In genomic region chr7:24896031-24896433, GRCh38 we compare ENCODE assay signal across 11 cellular contexts.
DNase-seq lines count a peak whose midpoint lies in the region; ATAC-seq and TF ChIP-seq lines count a peak whose summit lies in the region.
"Had no signal": no experiment of that assay in that cellular context is flagged by ENCODE, and none has a peak within 500 bp of the region (broad histone marks: within the 10 kb centered on the region; RNA-seq: fewer than 3 reads in every experiment).

No MANE protein-coding gene starts in this region.

- no peak overlapping the region for H3K27ac ChIP-seq in colonic mucosa
- H3K27ac ChIP-seq: uterus had no signal

- intact Hi-C loops in Calu3 (cut with micrococcal nuclease; ENCODE audit: unreplicated experiment) = no loop called here
- intact Hi-C loops in activated T-helper 1 cell treated with anti-CD3 and anti-CD28 coated beads, Interleukin-12 subunit alpha, Interleukin-12 subunit beta, Interleukin-2, Interleukin-4 antibody, amounts not matched to agents 30 ng/mL and 10 ng/mL and 1 ng/mL, durations not matched to agents 14 hours and 24 hours and 36 hours (cut with micrococcal nuclease) = no loop called here
- intact Hi-C loops in colonic mucosa (cut with DNase I) = no loop called here

- no peaks in the 10 kb centered on the region for H3K27me3 ChIP-seq in colonic mucosa
- H3K27me3 ChIP-seq: uterus had no signal

- TF ChIP-seq CTCF in Calu3 (IDR thresholded peaks at IDR 0.05; ENCODE audit: unreplicated experiment) = peak; percentile 29
- no peak for TF ChIP-seq CTCF in progenitor cell of endocrine pancreas (IDR thresholded peaks at IDR 0.05; ENCODE audit: unreplicated experiment)
- TF ChIP-seq CTCF in colonic mucosa (IDR thresholded peaks at IDR 0.05) = no peak

- H3K4me1 ChIP-seq in colonic mucosa = no peaks in the 10 kb centered on the region
- H3K4me1 ChIP-seq: uterus had no signal

- no peak overlapping the region for H3K4me3 ChIP-seq in colonic mucosa
- H3K4me3 ChIP-seq: uterus had no signal

- H3K4me1 Mint-ChIP-seq in Calu3 (ENCODE audit: low read depth, unreplicated experiment) (peaks cover 29% of the 10 kb centered on the region), progenitor cell of endocrine pancreas (ENCODE audit: low read depth) (peaks cover 6% of the 10 kb centered on the region)
- H3K4me1 Mint-ChIP-seq in activated T-helper 1 cell treated with anti-CD3 and anti-CD28 coated beads, Interleukin-12 subunit alpha, Interleukin-12 subunit beta, Interleukin-2, Interleukin-4 antibody, amounts not matched to agents 30 ng/mL and 10 ng/mL and 1 ng/mL, durations not matched to agents 14 hours and 24 hours and 36 hours (ENCODE audit: low read depth) = peaks cover 74% of the 10 kb centered on the region

- no peak overlapping the region for H3K9ac ChIP-seq in colonic mucosa (ENCODE audit: low read depth in 2 of 2, low read length in 2 of 2)

- H3K27ac Mint-ChIP-seq in Calu3 (ENCODE audit: unreplicated experiment) (no peak overlapping the region), progenitor cell of endocrine pancreas (no peak overlapping the region)
- peak overlapping the region; percentile 64 for H3K27ac Mint-ChIP-seq in activated T-helper 1 cell treated with anti-CD3 and anti-CD28 coated beads, Interleukin-12 subunit alpha, Interleukin-12 subunit beta, Interleukin-2, Interleukin-4 antibody, amounts not matched to agents 30 ng/mL and 10 ng/mL and 1 ng/mL, durations not matched to agents 14 hours and 24 hours and 36 hours

- ATAC-seq in GM19328 (IDR thresholded peaks at IDR 0.05; ENCODE audit: unreplicated experiment) (peak; percentile 66), HG03060 (IDR thresholded peaks at IDR 0.05; ENCODE audit: low read depth, unreplicated experiment) (peak; percentile 32)
- ATAC-seq: sciatic nerve had no signal

- H3K36me3 Mint-ChIP-seq in Calu3 (ENCODE audit: insufficient read depth, unreplicated experiment) (peaks cover 21% of the 10 kb centered on the region), progenitor cell of endocrine pancreas (ENCODE audit: insufficient read depth) (no peaks in the 10 kb centered on the region)
- peaks cover 13% of the 10 kb centered on the region for H3K36me3 Mint-ChIP-seq in activated T-helper 1 cell treated with anti-CD3 and anti-CD28 coated beads, Interleukin-12 subunit alpha, Interleukin-12 subunit beta, Interleukin-2, Interleukin-4 antibody, amounts not matched to agents 30 ng/mL and 10 ng/mL and 1 ng/mL, durations not matched to agents 14 hours and 24 hours and 36 hours (ENCODE audit: low read depth)

- CTCF ChIA-PET in Calu3 (lab: Charles Lee) = interaction anchor here (0.7 to 0.9 kb wide), 2 partner anchors 30 to 70 kb away, joined by 3 read pairs; no protein-coding TSS in a partner anchor

- no peak overlapping the region for H3K4me3 Mint-ChIP-seq in Calu3 (ENCODE audit: low read depth, unreplicated experiment)
- H3K4me3 Mint-ChIP-seq in activated T-helper 1 cell treated with anti-CD3 and anti-CD28 coated beads, Interleukin-12 subunit alpha, Interleukin-12 subunit beta, Interleukin-2, Interleukin-4 antibody, amounts not matched to agents 30 ng/mL and 10 ng/mL and 1 ng/mL, durations not matched to agents 14 hours and 24 hours and 36 hours = no peak overlapping the region
- no peak overlapping the region for H3K4me3 Mint-ChIP-seq in progenitor cell of endocrine pancreas (ENCODE audit: low read depth)

- no peaks in the 10 kb centered on the region for H3K27me3 Mint-ChIP-seq in Calu3 (ENCODE audit: unreplicated experiment)
- no peaks in the 10 kb centered on the region for H3K27me3 Mint-ChIP-seq in activated T-helper 1 cell treated with anti-CD3 and anti-CD28 coated beads, Interleukin-12 subunit alpha, Interleukin-12 subunit beta, Interleukin-2, Interleukin-4 antibody, amounts not matched to agents 30 ng/mL and 10 ng/mL and 1 ng/mL, durations not matched to agents 14 hours and 24 hours and 36 hours (ENCODE audit: insufficient read depth)
- no peaks in the 10 kb centered on the region for H3K27me3 Mint-ChIP-seq in progenitor cell of endocrine pancreas

- no peaks in the 10 kb centered on the region for H3K36me3 ChIP-seq in colonic mucosa
- H3K36me3 ChIP-seq: uterus had no signal

- no peaks in the 10 kb centered on the region for H3K9me3 ChIP-seq in colonic mucosa
- H3K9me3 ChIP-seq: uterus had no signal

- BruUV-seq in Calu3 (replicated peaks; lab: Mats Ljungman, UMichigan) = no TSS peak

- DNase-seq in Calu3 (no peak), progenitor cell of endocrine pancreas (ENCODE audit: low spot score, unreplicated experiment) (no peak), colonic mucosa (no peak), DMS114 treated with DMSO at 0.1 percent for 48 hours (lab: John Stamatoyannopoulos, UW; ENCODE audit: unreplicated experiment) (no peak)
- DNase-seq in activated T-helper 1 cell treated with anti-CD3 and anti-CD28 coated beads, Interleukin-12 subunit alpha, Interleukin-12 subunit beta, Interleukin-2, Interleukin-4 antibody, amounts not matched to agents 30 ng/mL and 10 ng/mL and 1 ng/mL, durations not matched to agents 14 hours and 24 hours and 36 hours (ENCODE audit: low spot score) = no peak
- no peak for DNase-seq in effector CD4-positive, alpha-beta T cell
- DNase-seq: NCI-H2081 treated with DMSO at 0.1 percent for 48 hours, uterus had no signal

- no peaks in the 10 kb centered on the region for H3K9me3 Mint-ChIP-seq in Calu3 (ENCODE audit: low read depth, unreplicated experiment)
- H3K9me3 Mint-ChIP-seq in activated T-helper 1 cell treated with anti-CD3 and anti-CD28 coated beads, Interleukin-12 subunit alpha, Interleukin-12 subunit beta, Interleukin-2, Interleukin-4 antibody, amounts not matched to agents 30 ng/mL and 10 ng/mL and 1 ng/mL, durations not matched to agents 14 hours and 24 hours and 36 hours = no peaks in the 10 kb centered on the region
- no peaks in the 10 kb centered on the region for H3K9me3 Mint-ChIP-seq in progenitor cell of endocrine pancreas (ENCODE audit: low read depth)
